1 cellular context compared by ENCODE assay signal in genomic region chr4:85509882-85510631, GRCh38.
TF ChIP-seq lines count a peak whose summit lies in the region.

No MANE protein-coding gene starts in this region.

TF ChIP-seq in A549, 52 proteins besides CTCF, POLR2A, EP300 and RAD21 (continued from another document):
- TF ChIP-seq FOSB (CRISPR knock-in tag; IDR thresholded peaks at IDR 0.05) (no peak), CEBPB (IDR thresholded peaks at IDR 0.05) (no peak)
